In genomic region chr6:133132092-133132491, GRCh38 we compare ENCODE assay signal across 13 cellular contexts.
DNase-seq lines count a peak whose midpoint lies in the region; ATAC-seq, FAIRE-seq and TF ChIP-seq lines count a peak whose summit lies in the region.
"Had no signal": no experiment of that assay in that cellular context is flagged by ENCODE, and none has a peak within 500 bp of the region (broad histone marks: within the 10 kb centered on the region; RNA-seq: fewer than 3 reads in every experiment).

No MANE protein-coding gene starts in this region.

- H4K8ac ChIP-seq in neuronal stem cell (ENCODE audit: low read depth, low read length) = no peak overlapping the region

- no peaks in the 10 kb centered on the region for H3K9me3 ChIP-seq in astrocyte (ENCODE audit: insufficient read depth, low read depth, low read length)
- H3K9me3 ChIP-seq in neuronal stem cell (replicated peaks in 1 of 2; ENCODE audit: control insufficient read depth in 2 of 2, insufficient read depth in 1 of 2, low read depth in 1 of 2, low read length in 2 of 2) = no peaks in the 10 kb centered on the region
- H3K9me3 ChIP-seq in breast epithelium = no peaks in the 10 kb centered on the region
- H3K9me3 ChIP-seq: BLaER1 treated with 17β-estradiol and CSF1 and Interleukin-3, amounts not matched to agents 10 nM and 100 nM; colonic mucosa; stomach had no signal

- H3K79me2 ChIP-seq in astrocyte (ENCODE audit: insufficient read depth, low read length) = no peaks in the 10 kb centered on the region

- H3K4me3 ChIP-seq in astrocyte (ENCODE audit: insufficient read depth, low read depth, low read length) (no peak overlapping the region), neuronal stem cell (ENCODE audit: low read length in 2 of 2) (no peak overlapping the region), breast epithelium (no peak overlapping the region)
- H3K4me3 ChIP-seq: BLaER1 treated with 17β-estradiol and CSF1 and Interleukin-3, amounts not matched to agents 10 nM and 100 nM; colonic mucosa; stomach had no signal

- H2AFZ ChIP-seq in astrocyte (ENCODE audit: low read depth, low read length) (no peak overlapping the region), neuronal stem cell (ENCODE audit: low read length) (peak overlapping the region; percentile 75)

- no peak overlapping the region for H3K9ac ChIP-seq in astrocyte (ENCODE audit: low read length)
- no peak overlapping the region for H3K9ac ChIP-seq in neuronal stem cell (ENCODE audit: low read depth, low read length, poor library complexity)
- H3K9ac ChIP-seq: BLaER1 treated with 17β-estradiol and CSF1 and Interleukin-3, amounts not matched to agents 10 nM and 100 nM had no signal

- H2AK5ac ChIP-seq in neuronal stem cell (ENCODE audit: low read depth, low read length) = no peak overlapping the region

- H2BK12ac ChIP-seq in neuronal stem cell (ENCODE audit: low read length) = no peak overlapping the region

- no peak overlapping the region for H3K14ac ChIP-seq in neuronal stem cell (ENCODE audit: low read length)

- intact Hi-C loops in breast epithelium (cut with DNase I; ENCODE audit: low total_unique reads) = no loop called here

- no peaks in the 10 kb centered on the region for H3K79me1 ChIP-seq in neuronal stem cell (ENCODE audit: low read depth, low read length)

- no peaks in the 10 kb centered on the region for H4K20me1 ChIP-seq in astrocyte (ENCODE audit: insufficient read depth, low read length)
- H4K20me1 ChIP-seq: BLaER1 treated with 17β-estradiol and CSF1 and Interleukin-3, amounts not matched to agents 10 nM and 100 nM had no signal

- TF ChIP-seq CTCF in astrocyte (IDR thresholded peaks at IDR 0.05; ENCODE audit: insufficient read depth, low read depth, low read length) = no peak
- TF ChIP-seq CTCF in breast epithelium (IDR thresholded peaks at IDR 0.05) = no peak

- H3K27me3 ChIP-seq in astrocyte (ENCODE audit: insufficient read depth, low read length) (no peaks in the 10 kb centered on the region), neuronal stem cell (ENCODE audit: control insufficient read depth in 3 of 3, insufficient read depth in 3 of 3, low read depth in 1 of 3, low read length in 3 of 3) (no peaks in the 10 kb centered on the region), breast epithelium (no peaks in the 10 kb centered on the region)
- H3K27me3 ChIP-seq: BLaER1 treated with 17β-estradiol and CSF1 and Interleukin-3, amounts not matched to agents 10 nM and 100 nM; colonic mucosa; stomach had no signal

- H3K4me2 ChIP-seq in astrocyte (ENCODE audit: low read length) (no peak overlapping the region), neuronal stem cell (ENCODE audit: insufficient read depth, low read length, poor library complexity, severe bottlenecking) (no peak overlapping the region)
- H3K4me2 ChIP-seq: BLaER1 treated with 17β-estradiol and CSF1 and Interleukin-3, amounts not matched to agents 10 nM and 100 nM had no signal

- no CpG with 5 or more reads among the region's 4 CpGs for WGBS in neuronal stem cell (ENCODE audit: extremely low coverage in 2 of 2, insufficient read length in 2 of 2, insufficient replicate concordance in 1 of 2), 2 donors

- no peaks in the 10 kb centered on the region for H3K27me3 Mint-ChIP-seq in astrocyte (ENCODE audit: low read depth, unreplicated experiment)
- H3K27me3 Mint-ChIP-seq: activated naive CD4-positive, alpha-beta T cell treated with anti-CD3 and anti-CD28 coated beads, Interleukin-2, amount 50 U/mL, for 24 hours had no signal

- peaks cover 21% of the 10 kb centered on the region for H3K4me1 Mint-ChIP-seq in astrocyte (ENCODE audit: low read depth, unreplicated experiment)
- H3K4me1 Mint-ChIP-seq: activated naive CD4-positive, alpha-beta T cell treated with anti-CD3 and anti-CD28 coated beads, Interleukin-2, amount 50 U/mL, for 24 hours had no signal

- peak; percentile 63 for DNase-seq in DMS153 treated with DMSO at 0.1 percent for 48 hours (lab: John Stamatoyannopoulos, UW; ENCODE audit: unreplicated experiment)
- DNase-seq in NCI-H1436 treated with DMSO at 0.1 percent for 48 hours (lab: John Stamatoyannopoulos, UW) = peak; percentile 6
- DNase-seq in astrocyte (ENCODE audit: low read depth) = peak; percentile 60
- DNase-seq in neuronal stem cell (ENCODE audit: low spot score) = no peak
- DNase-seq in breast epithelium (ENCODE audit: low spot score in 2 of 2) = no peak
- DNase-seq: colonic mucosa, MM.1S, stomach had no signal

- H3K36me3 ChIP-seq in astrocyte (ENCODE audit: insufficient read depth, low read length) (no peaks in the 10 kb centered on the region), neuronal stem cell (replicated peaks in 1 of 2; ENCODE audit: control insufficient read depth in 2 of 2, insufficient read depth in 2 of 2, low read length in 2 of 2) (no peaks in the 10 kb centered on the region), breast epithelium (no peaks in the 10 kb centered on the region)
- H3K36me3 ChIP-seq: BLaER1 treated with 17β-estradiol and CSF1 and Interleukin-3, amounts not matched to agents 10 nM and 100 nM; colonic mucosa; stomach had no signal

- H3K4ac ChIP-seq in neuronal stem cell (ENCODE audit: low read length) = no peak overlapping the region

- no peak for ATAC-seq in HG03025 (IDR thresholded peaks at IDR 0.05; ENCODE audit: low FRiP score, unreplicated experiment)
- no peak for ATAC-seq in HG02970 (IDR thresholded peaks at IDR 0.05; ENCODE audit: low FRiP score, unreplicated experiment)
- no peak for ATAC-seq in HG03039 (IDR thresholded peaks at IDR 0.05; ENCODE audit: unreplicated experiment)

- H3K4me1 ChIP-seq in astrocyte (ENCODE audit: insufficient read depth, low read length) = peaks cover 20% of the 10 kb centered on the region
- peaks cover 9 to 15% of the 10 kb centered on the region in 2 donors for H3K4me1 ChIP-seq in neuronal stem cell (ENCODE audit: control insufficient read depth in 2 of 2, insufficient read depth in 1 of 2, low read depth in 1 of 2, low read length in 2 of 2)
- H3K4me1 ChIP-seq in breast epithelium = no peaks in the 10 kb centered on the region
- H3K4me1 ChIP-seq: BLaER1 treated with 17β-estradiol and CSF1 and Interleukin-3, amounts not matched to agents 10 nM and 100 nM; colonic mucosa; stomach had no signal

- H2BK120ac ChIP-seq in neuronal stem cell (ENCODE audit: low read depth, low read length) = no peak overlapping the region

- H3K27ac ChIP-seq in astrocyte (ENCODE audit: low read depth, low read length) (no peak overlapping the region), neuronal stem cell (replicated peaks; ENCODE audit: low read length) (no peak overlapping the region), breast epithelium (no peak overlapping the region)
- H3K27ac ChIP-seq: BLaER1 treated with 17β-estradiol and CSF1 and Interleukin-3, amounts not matched to agents 10 nM and 100 nM; colonic mucosa; stomach had no signal

- H2BK5ac ChIP-seq in neuronal stem cell (ENCODE audit: low read length) = no peak overlapping the region

- no peaks in the 10 kb centered on the region for H3K9me3 Mint-ChIP-seq in astrocyte (ENCODE audit: unreplicated experiment)
- H3K9me3 Mint-ChIP-seq: activated naive CD4-positive, alpha-beta T cell treated with anti-CD3 and anti-CD28 coated beads, Interleukin-2, amount 50 U/mL, for 24 hours had no signal

- no peak for TF ChIP-seq POLR2A in breast epithelium (IDR thresholded peaks at IDR 0.05)

- H2BK15ac ChIP-seq in neuronal stem cell (ENCODE audit: low read length) = no peak overlapping the region

- no peak for FAIRE-seq in astrocyte (lab: Jason Lieb, UNC)

- H3K36me3 Mint-ChIP-seq in astrocyte (ENCODE audit: low read depth, unreplicated experiment) = no peaks in the 10 kb centered on the region
- H3K36me3 Mint-ChIP-seq: activated naive CD4-positive, alpha-beta T cell treated with anti-CD3 and anti-CD28 coated beads, Interleukin-2, amount 50 U/mL, for 24 hours had no signal

- no peak overlapping the region for H3K23ac ChIP-seq in neuronal stem cell (ENCODE audit: low read depth, low read length, poor library complexity)

- H3K18ac ChIP-seq in neuronal stem cell (ENCODE audit: low read length) = no peak overlapping the region

- H3K27ac Mint-ChIP-seq in astrocyte (ENCODE audit: unreplicated experiment) = no peak overlapping the region
- H3K27ac Mint-ChIP-seq: activated naive CD4-positive, alpha-beta T cell treated with anti-CD3 and anti-CD28 coated beads, Interleukin-2, amount 50 U/mL, for 24 hours had no signal

- no peak overlapping the region for H4K91ac ChIP-seq in neuronal stem cell (ENCODE audit: low read depth, low read length, poor library complexity)

- no peak overlapping the region for H3K4me3 Mint-ChIP-seq in astrocyte (ENCODE audit: unreplicated experiment)
- H3K4me3 Mint-ChIP-seq: activated naive CD4-positive, alpha-beta T cell treated with anti-CD3 and anti-CD28 coated beads, Interleukin-2, amount 50 U/mL, for 24 hours had no signal

Comparison
In these comparisons a context has a peak if more than half of its experiments do, and no peak if none do; other contexts are left out.
1. DNase-seq: peak in DMS153 treated with DMSO at 0.1 percent for 48 hours (single experiment), NCI-H1436 treated with DMSO at 0.1 percent for 48 hours (single experiment) and astrocyte (single experiment); none in neuronal stem cell (single experiment) and breast epithelium (0 of 2).